1 cellular context compared by ENCODE assay signal in the genomic region with DNA sequence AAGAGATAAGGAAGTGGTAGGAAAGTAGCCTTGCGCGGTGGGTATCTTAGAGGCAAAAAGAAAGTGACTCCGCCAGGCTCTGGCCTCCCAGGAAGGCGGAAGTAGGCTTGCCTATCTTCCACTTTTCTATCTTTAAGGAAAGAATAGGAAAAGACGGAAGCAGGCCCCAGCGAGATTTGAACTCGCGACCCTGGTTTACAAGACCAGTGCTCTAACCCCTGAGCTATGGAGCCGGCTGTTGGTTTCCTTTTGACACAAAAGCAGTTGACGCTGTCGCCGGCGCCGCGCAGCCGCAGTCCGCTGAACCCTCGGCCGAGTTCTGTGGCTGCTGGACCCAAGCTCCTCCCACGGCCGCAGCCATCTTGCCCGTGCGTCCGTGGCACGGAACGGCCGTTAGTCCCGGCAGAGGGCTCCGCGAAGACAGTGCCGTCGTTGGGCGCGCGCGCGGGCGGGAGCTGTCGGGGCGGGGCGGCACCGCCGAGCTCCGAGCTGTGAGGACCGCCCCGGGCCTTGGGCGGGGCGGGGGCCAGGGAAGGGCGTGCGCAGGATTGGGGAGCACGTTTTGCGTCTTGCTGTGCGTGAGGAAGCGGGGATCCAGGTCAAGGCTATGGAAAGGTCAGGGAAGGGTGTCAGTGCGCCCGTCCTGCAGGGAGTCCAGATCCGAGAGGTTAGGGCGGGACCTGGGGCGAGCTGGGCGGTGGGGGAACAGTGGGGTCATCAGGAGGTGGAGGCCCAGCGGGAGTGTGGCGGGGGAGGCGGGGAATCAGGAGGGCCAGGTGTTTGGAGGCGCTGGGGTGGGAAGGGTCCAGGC.
A peak's percentile ranks its signal among the peaks of the same experiment; 100 is the strongest.
TF ChIP-seq lines count a peak whose summit lies in the region.

No MANE protein-coding gene starts in this region.

TF ChIP-seq in HepG2, 621 proteins besides CTCF, POLR2A, EP300 and RAD21 (continued from another document and continues in another):
- TF ChIP-seq, protein P1, sequence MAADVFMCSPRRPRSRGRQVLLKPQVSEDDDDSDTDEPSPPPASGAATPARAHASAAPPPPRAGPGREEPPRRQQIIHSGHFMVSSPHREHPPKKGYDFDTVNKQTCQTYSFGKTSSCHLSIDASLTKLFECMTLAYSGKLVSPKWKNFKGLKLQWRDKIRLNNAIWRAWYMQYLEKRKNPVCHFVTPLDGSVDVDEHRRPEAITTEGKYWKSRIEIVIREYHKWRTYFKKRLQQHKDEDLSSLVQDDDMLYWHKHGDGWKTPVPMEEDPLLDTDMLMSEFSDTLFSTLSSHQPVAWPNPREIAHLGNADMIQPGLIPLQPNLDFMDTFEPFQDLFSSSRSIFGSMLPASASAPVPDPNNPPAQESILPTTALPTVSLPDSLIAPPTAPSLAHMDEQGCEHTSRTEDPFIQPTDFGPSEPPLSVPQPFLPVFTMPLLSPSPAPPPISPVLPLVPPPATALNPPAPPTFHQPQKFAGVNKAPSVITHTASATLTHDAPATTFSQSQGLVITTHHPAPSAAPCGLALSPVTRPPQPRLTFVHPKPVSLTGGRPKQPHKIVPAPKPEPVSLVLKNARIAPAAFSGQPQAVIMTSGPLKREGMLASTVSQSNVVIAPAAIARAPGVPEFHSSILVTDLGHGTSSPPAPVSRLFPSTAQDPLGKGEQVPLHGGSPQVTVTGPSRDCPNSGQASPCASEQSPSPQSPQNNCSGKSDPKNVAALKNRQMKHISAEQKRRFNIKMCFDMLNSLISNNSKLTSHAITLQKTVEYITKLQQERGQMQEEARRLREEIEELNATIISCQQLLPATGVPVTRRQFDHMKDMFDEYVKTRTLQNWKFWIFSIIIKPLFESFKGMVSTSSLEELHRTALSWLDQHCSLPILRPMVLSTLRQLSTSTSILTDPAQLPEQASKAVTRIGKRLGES (CRISPR knock-in tag; IDR thresholded peaks at IDR 0.05; ENCODE audit: borderline replicate concordance): no peak
- TF ChIP-seq ZKSCAN8 (CRISPR knock-in tag; IDR thresholded peaks at IDR 0.05; ENCODE audit: borderline replicate concordance) (0 out of 2 replicates have a peak, but pooled peaks have one; percentile 21), NRL (CRISPR knock-in tag; IDR thresholded peaks at IDR 0.05; ENCODE audit: borderline replicate concordance) (no peak; the same call in 1 of the 2 replicates), HNRNPLL (IDR thresholded peaks at IDR 0.05; ENCODE audit: low read depth, low read length, poor library complexity, severe bottlenecking) (peak; percentile 86), ZNF543 (CRISPR knock-in tag; IDR thresholded peaks at IDR 0.05) (peak; percentile 85), SETDB1 (CRISPR knock-in tag; IDR thresholded peaks at IDR 0.05; ENCODE audit: borderline replicate concordance) (no peak), ZNF367 (CRISPR knock-in tag; IDR thresholded peaks at IDR 0.05; ENCODE audit: borderline replicate concordance) (0 out of 2 replicates have a peak, but pooled peaks have one; percentile 49), ZNF224 (CRISPR knock-in tag; IDR thresholded peaks at IDR 0.05) (0 out of 2 replicates have a peak, but pooled peaks have one; percentile 34), NAIF1 (CRISPR knock-in tag; IDR thresholded peaks at IDR 0.05; ENCODE audit: borderline replicate concordance) (no peak), NR2F2 (IDR thresholded peaks at IDR 0.05; ENCODE audit: borderline replicate concordance, low read depth) (0 out of 2 replicates have a peak, but pooled peaks have one; percentile 40), ARHGAP35 (CRISPR knock-in tag; IDR thresholded peaks at IDR 0.05; ENCODE audit: borderline replicate concordance) (peak; percentile 78; the same call in 1 of the 2 replicates), NONO (IDR thresholded peaks at IDR 0.05) (no peak), NONO (CRISPR knock-in tag; conservative IDR thresholded peaks at IDR 0.05) (peak; percentile 96), ZNF775 (CRISPR knock-in tag; IDR thresholded peaks at IDR 0.05; ENCODE audit: borderline replicate concordance) (no peak), ZNF614 (CRISPR knock-in tag; IDR thresholded peaks at IDR 0.05; ENCODE audit: borderline replicate concordance) (peak; percentile 77; the same call in 1 of the 2 replicates), PHF8 (CRISPR knock-in tag; IDR thresholded peaks at IDR 0.05) (no peak; the same call in none of the 2 replicates), CAMTA2 (CRISPR knock-in tag; IDR thresholded peaks at IDR 0.05; ENCODE audit: borderline replicate concordance) (no peak; the same call in 1 of the 2 replicates), RELA (CRISPR knock-in tag; IDR thresholded peaks at IDR 0.05) (peak; percentile 64; the same call in 1 of the 2 replicates), NBN (conservative IDR thresholded peaks at IDR 0.05) (no peak), GFI1 (CRISPR knock-in tag; IDR thresholded peaks at IDR 0.05; ENCODE audit: borderline replicate concordance) (peak; percentile 65; the same call in 1 of the 2 replicates), CCAR2 (optimal IDR thresholded peaks at IDR 0.05; ENCODE audit: low read depth, low read length) (no peak), XRCC5 (optimal IDR thresholded peaks at IDR 0.05; ENCODE audit: low read length) (peak; percentile 51), ZNF703 (CRISPR knock-in tag; IDR thresholded peaks at IDR 0.05; ENCODE audit: borderline replicate concordance) (no peak), SMYD3 (CRISPR knock-in tag; IDR thresholded peaks at IDR 0.05) (peak; percentile 55; the same call in 1 of the 2 replicates), ZNF569 (CRISPR knock-in tag; IDR thresholded peaks at IDR 0.05; ENCODE audit: borderline replicate concordance) (no peak), HDAC2 (CRISPR knock-in tag; IDR thresholded peaks at IDR 0.05) (0 out of 2 replicates have a peak, but pooled peaks have one; percentile 32), KLF13 (CRISPR knock-in tag; IDR thresholded peaks at IDR 0.05) (no peak), ESRRA (CRISPR knock-in tag; IDR thresholded peaks at IDR 0.05; ENCODE audit: low read depth) (peak; percentile 70; the same call in 1 of the 2 replicates), ZBTB38 (CRISPR knock-in tag; IDR thresholded peaks at IDR 0.05) (peak; percentile 84; the same call in 1 of the 2 replicates), CEBPG (CRISPR knock-in tag; IDR thresholded peaks at IDR 0.05) (peak; percentile 13; the same call in 1 of the 2 replicates), ZNF776 (CRISPR knock-in tag; IDR thresholded peaks at IDR 0.05) (peak; percentile 92; the same call in 1 of the 2 replicates), SRF (IDR thresholded peaks at IDR 0.05; ENCODE audit: low read depth, low read length) (no peak), SNRNP70 (IDR thresholded peaks at IDR 0.05; ENCODE audit: low read depth, low read length) (no peak)
- TF ChIP-seq, protein P2, sequence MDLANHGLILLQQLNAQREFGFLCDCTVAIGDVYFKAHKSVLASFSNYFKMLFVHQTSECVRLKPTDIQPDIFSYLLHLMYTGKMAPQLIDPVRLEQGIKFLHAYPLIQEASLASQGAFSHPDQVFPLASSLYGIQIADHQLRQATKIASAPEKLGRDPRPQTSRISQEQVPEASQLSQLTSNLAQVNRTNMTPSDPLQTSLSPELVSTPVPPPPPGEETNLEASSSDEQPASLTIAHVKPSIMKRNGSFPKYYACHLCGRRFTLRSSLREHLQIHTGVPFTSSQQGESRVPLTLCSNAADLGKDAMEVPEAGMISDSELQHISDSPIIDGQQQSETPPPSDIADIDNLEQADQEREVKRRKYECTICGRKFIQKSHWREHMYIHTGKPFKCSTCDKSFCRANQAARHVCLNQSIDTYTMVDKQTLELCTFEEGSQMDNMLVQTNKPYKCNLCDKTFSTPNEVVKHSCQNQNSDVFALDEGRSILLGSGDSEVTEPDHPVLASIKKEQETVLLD (CRISPR knock-in tag; IDR thresholded peaks at IDR 0.05; ENCODE audit: low read depth): peak; percentile 97
- TF ChIP-seq, protein P3, sequence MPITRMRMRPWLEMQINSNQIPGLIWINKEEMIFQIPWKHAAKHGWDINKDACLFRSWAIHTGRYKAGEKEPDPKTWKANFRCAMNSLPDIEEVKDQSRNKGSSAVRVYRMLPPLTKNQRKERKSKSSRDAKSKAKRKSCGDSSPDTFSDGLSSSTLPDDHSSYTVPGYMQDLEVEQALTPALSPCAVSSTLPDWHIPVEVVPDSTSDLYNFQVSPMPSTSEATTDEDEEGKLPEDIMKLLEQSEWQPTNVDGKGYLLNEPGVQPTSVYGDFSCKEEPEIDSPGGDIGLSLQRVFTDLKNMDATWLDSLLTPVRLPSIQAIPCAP (CRISPR knock-in tag; IDR thresholded peaks at IDR 0.05; ENCODE audit: low read depth): peak; percentile 75
- TF ChIP-seq, protein P4, sequence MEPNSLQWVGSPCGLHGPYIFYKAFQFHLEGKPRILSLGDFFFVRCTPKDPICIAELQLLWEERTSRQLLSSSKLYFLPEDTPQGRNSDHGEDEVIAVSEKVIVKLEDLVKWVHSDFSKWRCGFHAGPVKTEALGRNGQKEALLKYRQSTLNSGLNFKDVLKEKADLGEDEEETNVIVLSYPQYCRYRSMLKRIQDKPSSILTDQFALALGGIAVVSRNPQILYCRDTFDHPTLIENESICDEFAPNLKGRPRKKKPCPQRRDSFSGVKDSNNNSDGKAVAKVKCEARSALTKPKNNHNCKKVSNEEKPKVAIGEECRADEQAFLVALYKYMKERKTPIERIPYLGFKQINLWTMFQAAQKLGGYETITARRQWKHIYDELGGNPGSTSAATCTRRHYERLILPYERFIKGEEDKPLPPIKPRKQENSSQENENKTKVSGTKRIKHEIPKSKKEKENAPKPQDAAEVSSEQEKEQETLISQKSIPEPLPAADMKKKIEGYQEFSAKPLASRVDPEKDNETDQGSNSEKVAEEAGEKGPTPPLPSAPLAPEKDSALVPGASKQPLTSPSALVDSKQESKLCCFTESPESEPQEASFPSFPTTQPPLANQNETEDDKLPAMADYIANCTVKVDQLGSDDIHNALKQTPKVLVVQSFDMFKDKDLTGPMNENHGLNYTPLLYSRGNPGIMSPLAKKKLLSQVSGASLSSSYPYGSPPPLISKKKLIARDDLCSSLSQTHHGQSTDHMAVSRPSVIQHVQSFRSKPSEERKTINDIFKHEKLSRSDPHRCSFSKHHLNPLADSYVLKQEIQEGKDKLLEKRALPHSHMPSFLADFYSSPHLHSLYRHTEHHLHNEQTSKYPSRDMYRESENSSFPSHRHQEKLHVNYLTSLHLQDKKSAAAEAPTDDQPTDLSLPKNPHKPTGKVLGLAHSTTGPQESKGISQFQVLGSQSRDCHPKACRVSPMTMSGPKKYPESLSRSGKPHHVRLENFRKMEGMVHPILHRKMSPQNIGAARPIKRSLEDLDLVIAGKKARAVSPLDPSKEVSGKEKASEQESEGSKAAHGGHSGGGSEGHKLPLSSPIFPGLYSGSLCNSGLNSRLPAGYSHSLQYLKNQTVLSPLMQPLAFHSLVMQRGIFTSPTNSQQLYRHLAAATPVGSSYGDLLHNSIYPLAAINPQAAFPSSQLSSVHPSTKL (CRISPR knock-in tag; IDR thresholded peaks at IDR 0.05): peak; percentile 35; the same call in 1 of the 2 replicates
- TF ChIP-seq, protein P5, sequence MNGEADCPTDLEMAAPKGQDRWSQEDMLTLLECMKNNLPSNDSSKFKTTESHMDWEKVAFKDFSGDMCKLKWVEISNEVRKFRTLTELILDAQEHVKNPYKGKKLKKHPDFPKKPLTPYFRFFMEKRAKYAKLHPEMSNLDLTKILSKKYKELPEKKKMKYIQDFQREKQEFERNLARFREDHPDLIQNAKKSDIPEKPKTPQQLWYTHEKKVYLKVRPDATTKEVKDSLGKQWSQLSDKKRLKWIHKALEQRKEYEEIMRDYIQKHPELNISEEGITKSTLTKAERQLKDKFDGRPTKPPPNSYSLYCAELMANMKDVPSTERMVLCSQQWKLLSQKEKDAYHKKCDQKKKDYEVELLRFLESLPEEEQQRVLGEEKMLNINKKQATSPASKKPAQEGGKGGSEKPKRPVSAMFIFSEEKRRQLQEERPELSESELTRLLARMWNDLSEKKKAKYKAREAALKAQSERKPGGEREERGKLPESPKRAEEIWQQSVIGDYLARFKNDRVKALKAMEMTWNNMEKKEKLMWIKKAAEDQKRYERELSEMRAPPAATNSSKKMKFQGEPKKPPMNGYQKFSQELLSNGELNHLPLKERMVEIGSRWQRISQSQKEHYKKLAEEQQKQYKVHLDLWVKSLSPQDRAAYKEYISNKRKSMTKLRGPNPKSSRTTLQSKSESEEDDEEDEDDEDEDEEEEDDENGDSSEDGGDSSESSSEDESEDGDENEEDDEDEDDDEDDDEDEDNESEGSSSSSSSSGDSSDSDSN (CRISPR knock-in tag; IDR thresholded peaks at IDR 0.05): peak; percentile 63; the same call in 1 of the 2 replicates
- TF ChIP-seq, protein P6, sequence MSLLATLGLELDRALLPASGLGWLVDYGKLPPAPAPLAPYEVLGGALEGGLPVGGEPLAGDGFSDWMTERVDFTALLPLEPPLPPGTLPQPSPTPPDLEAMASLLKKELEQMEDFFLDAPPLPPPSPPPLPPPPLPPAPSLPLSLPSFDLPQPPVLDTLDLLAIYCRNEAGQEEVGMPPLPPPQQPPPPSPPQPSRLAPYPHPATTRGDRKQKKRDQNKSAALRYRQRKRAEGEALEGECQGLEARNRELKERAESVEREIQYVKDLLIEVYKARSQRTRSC (CRISPR knock-in tag; IDR thresholded peaks at IDR 0.05; ENCODE audit: low read depth): peak; percentile 39
- TF ChIP-seq, protein P7, sequence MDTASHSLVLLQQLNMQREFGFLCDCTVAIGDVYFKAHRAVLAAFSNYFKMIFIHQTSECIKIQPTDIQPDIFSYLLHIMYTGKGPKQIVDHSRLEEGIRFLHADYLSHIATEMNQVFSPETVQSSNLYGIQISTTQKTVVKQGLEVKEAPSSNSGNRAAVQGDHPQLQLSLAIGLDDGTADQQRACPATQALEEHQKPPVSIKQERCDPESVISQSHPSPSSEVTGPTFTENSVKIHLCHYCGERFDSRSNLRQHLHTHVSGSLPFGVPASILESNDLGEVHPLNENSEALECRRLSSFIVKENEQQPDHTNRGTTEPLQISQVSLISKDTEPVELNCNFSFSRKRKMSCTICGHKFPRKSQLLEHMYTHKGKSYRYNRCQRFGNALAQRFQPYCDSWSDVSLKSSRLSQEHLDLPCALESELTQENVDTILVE (CRISPR knock-in tag; IDR thresholded peaks at IDR 0.05): peak; percentile 91; the same call in 1 of the 2 replicates
- TF ChIP-seq, protein P8, sequence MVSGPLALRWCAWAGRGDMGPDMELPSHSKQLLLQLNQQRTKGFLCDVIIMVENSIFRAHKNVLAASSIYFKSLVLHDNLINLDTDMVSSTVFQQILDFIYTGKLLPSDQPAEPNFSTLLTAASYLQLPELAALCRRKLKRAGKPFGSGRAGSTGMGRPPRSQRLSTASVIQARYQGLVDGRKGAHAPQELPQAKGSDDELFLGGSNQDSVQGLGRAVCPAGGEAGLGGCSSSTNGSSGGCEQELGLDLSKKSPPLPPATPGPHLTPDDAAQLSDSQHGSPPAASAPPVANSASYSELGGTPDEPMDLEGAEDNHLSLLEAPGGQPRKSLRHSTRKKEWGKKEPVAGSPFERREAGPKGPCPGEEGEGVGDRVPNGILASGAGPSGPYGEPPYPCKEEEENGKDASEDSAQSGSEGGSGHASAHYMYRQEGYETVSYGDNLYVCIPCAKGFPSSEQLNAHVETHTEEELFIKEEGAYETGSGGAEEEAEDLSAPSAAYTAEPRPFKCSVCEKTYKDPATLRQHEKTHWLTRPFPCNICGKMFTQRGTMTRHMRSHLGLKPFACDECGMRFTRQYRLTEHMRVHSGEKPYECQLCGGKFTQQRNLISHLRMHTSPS (CRISPR knock-in tag; IDR thresholded peaks at IDR 0.05; ENCODE audit: low read depth): peak; percentile 38; the same call in 1 of the 2 replicates
- TF ChIP-seq, protein P9, sequence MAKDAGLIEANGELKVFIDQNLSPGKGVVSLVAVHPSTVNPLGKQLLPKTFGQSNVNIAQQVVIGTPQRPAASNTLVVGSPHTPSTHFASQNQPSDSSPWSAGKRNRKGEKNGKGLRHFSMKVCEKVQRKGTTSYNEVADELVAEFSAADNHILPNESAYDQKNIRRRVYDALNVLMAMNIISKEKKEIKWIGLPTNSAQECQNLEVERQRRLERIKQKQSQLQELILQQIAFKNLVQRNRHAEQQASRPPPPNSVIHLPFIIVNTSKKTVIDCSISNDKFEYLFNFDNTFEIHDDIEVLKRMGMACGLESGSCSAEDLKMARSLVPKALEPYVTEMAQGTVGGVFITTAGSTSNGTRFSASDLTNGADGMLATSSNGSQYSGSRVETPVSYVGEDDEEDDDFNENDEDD (CRISPR knock-in tag; IDR thresholded peaks at IDR 0.05; ENCODE audit: borderline replicate concordance): peak; percentile 82; the same call in 1 of the 2 replicates
